18 cellular contexts compared by ENCODE assay signal in the genomic region with DNA sequence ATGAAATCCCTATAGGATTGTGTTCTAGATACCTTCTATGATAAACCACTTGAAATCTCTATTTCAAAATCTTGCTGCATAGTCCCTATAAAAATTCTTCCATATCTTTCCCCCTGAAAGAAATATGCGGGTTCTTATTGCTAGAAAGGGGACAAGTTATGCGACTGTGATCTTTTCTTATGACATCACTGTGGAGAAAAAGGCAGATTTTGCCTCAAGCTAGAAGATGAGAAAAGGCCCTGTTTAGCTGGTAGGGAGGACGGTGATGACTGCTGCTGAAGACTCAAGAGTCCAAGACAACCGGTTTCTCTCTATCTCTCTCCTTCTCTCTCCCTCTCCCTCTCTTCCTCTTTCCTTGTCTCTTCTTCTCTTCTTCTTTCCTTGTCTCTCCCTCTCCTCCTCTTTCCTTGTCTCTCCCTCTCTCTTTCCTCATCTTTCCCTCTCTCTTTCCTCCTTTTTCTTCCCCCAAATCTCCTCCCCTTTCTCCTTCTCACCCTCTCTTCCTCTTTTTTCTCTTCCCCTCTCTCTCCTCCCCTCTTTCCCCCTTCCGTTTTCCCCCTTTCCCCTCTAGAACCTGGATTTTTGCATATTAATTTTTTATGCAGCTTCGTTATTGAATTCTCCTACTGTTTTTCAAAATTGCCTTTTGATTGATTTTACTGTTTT. TPM values are rescaled to one million over a fixed set of nuclear protein-coding genes. Genes with fewer than 3 reads are reported as not detected.
"Had no signal": no experiment of that assay in that cellular context is flagged by ENCODE, and none has a peak within 500 bp of the region (broad histone marks: within the 10 kb centered on the region; RNA-seq: fewer than 3 reads in every experiment).

No MANE protein-coding gene starts in this region.

- ATAC-seq: activated CD8-positive, alpha-beta T cell treated with anti-CD3 and anti-CD28 coated beads for 36 hours; foreskin keratinocyte had no signal

- DNase-seq: activated CD8-positive, alpha-beta memory T cell treated with anti-CD3 and anti-CD28 coated beads, Interleukin-2, amount 50 U/mL, for 48 hours; activated CD8-positive, alpha-beta T cell treated with anti-CD3 and anti-CD28 coated beads for 36 hours; activated naive CD4-positive, alpha-beta T cell treated with anti-CD3 and anti-CD28 coated beads for 36 hours; central memory CD4-positive, alpha-beta T cell; endodermal cell; foreskin keratinocyte; head of caudate nucleus; islet precursor cell; left ventricle myocardium superior; ovary; stimulated activated CD4-positive, alpha-beta T cell treated with anti-CD3 and anti-CD28 coated beads, Interleukin-15, amount 100 ng/mL, for 24 hours; stimulated activated CD4-positive, alpha-beta T cell treated with anti-CD3 and anti-CD28 coated beads, Interleukin-4, amount 100 ng/mL, for 24 hours; T-helper 9 cell; testis had no signal

- H3K27ac ChIP-seq: foreskin keratinocyte, ovary, testis had no signal

- H3K4me3 ChIP-seq: esophagus muscularis mucosa, ovary, testis had no signal

- H3K9me3 ChIP-seq: esophagus muscularis mucosa, ovary, testis had no signal

- H3K36me3 ChIP-seq: esophagus muscularis mucosa, ovary had no signal

- H3K27me3 ChIP-seq: ovary, testis had no signal

- H3K4me1 ChIP-seq: testis had no signal

RNA-seq across cellular contexts. Expression of a gene that starts 5.3 kb away (rescaled TPM):
- total RNA-seq: activated CD8-positive, alpha-beta T cell treated with anti-CD3 and anti-CD28 coated beads for 36 hours; activated naive CD4-positive, alpha-beta T cell treated with anti-CD3 and anti-CD28 coated beads for 36 hours; endodermal cell; esophagus muscularis mucosa; foreskin keratinocyte; left ventricle myocardium superior; neural crest cell; ovary; renal cortical epithelial cell; skeletal muscle tissue; testis had no signal
- polyA plus RNA-seq: foreskin keratinocyte, ovary had no signal

RNA-seq across cellular contexts. Expression of a gene that starts 43.4 kb away (rescaled TPM):
- total RNA-seq: activated CD8-positive, alpha-beta T cell treated with anti-CD3 and anti-CD28 coated beads for 36 hours; activated naive CD4-positive, alpha-beta T cell treated with anti-CD3 and anti-CD28 coated beads for 36 hours; foreskin keratinocyte; neural crest cell; renal cortical epithelial cell had no signal
- polyA plus RNA-seq: foreskin keratinocyte had no signal

RNA-seq across cellular contexts. Expression of a gene that starts 46.7 kb away (rescaled TPM):
- total RNA-seq: activated CD8-positive, alpha-beta T cell treated with anti-CD3 and anti-CD28 coated beads for 36 hours; activated naive CD4-positive, alpha-beta T cell treated with anti-CD3 and anti-CD28 coated beads for 36 hours; endodermal cell; neural crest cell had no signal
